3 cellular contexts compared by ENCODE assay signal in the genomic region with DNA sequence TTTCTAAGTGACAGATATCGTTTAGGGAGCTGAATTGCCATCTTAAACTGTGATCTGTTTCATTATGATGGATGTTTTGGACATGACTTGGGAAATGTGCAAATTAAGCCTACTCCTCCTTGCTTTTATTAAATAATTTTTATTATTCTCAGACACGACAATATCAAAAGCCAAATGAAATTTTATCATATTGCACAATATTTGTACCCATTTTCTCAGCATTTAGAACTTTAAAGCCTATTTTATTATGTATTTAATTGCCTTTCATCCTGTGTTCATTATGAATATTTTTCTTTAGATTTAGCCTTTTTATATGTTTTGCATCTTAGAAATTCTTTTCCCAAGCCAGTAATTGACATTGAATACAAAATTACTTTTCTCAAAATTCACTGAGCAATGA.
A peak's percentile ranks its signal among the peaks of the same experiment; 100 is the strongest.
TF ChIP-seq lines count a peak whose summit lies in the region.

No MANE protein-coding gene starts in this region.

TF ChIP-seq in HepG2, 621 proteins besides CTCF, POLR2A, EP300 and RAD21:
- TF ChIP-seq CEBPB (IDR thresholded peaks at IDR 0.05; ENCODE audit: borderline replicate concordance, low read depth, low read length) (peak; percentile 7; the same call in 1 of the 2 replicates), SETDB1 (CRISPR knock-in tag; IDR thresholded peaks at IDR 0.05; ENCODE audit: borderline replicate concordance) (no peak), CCDC6 (CRISPR knock-in tag; IDR thresholded peaks at IDR 0.05) (no peak), TOE1 (CRISPR knock-in tag; IDR thresholded peaks at IDR 0.05) (no peak), ZNF547 (CRISPR knock-in tag; IDR thresholded peaks at IDR 0.05) (no peak), NONO (IDR thresholded peaks at IDR 0.05) (no peak), NONO (CRISPR knock-in tag; conservative IDR thresholded peaks at IDR 0.05) (no peak)
- TF ChIP-seq, protein P1, sequence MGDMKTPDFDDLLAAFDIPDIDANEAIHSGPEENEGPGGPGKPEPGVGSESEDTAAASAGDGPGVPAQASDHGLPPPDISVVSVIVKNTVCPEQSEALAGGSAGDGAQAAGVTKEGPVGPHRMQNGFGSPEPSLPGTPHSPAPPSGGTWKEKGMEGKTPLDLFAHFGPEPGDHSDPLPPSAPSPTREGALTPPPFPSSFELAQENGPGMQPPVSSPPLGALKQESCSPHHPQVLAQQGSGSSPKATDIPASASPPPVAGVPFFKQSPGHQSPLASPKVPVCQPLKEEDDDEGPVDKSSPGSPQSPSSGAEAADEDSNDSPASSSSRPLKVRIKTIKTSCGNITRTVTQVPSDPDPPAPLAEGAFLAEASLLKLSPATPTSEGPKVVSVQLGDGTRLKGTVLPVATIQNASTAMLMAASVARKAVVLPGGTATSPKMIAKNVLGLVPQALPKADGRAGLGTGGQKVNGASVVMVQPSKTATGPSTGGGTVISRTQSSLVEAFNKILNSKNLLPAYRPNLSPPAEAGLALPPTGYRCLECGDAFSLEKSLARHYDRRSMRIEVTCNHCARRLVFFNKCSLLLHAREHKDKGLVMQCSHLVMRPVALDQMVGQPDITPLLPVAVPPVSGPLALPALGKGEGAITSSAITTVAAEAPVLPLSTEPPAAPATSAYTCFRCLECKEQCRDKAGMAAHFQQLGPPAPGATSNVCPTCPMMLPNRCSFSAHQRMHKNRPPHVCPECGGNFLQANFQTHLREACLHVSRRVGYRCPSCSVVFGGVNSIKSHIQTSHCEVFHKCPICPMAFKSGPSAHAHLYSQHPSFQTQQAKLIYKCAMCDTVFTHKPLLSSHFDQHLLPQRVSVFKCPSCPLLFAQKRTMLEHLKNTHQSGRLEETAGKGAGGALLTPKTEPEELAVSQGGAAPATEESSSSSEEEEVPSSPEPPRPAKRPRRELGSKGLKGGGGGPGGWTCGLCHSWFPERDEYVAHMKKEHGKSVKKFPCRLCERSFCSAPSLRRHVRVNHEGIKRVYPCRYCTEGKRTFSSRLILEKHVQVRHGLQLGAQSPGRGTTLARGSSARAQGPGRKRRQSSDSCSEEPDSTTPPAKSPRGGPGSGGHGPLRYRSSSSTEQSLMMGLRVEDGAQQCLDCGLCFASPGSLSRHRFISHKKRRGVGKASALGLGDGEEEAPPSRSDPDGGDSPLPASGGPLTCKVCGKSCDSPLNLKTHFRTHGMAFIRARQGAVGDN (CRISPR knock-in tag; IDR thresholded peaks at IDR 0.05): no peak
- TF ChIP-seq, protein P2, sequence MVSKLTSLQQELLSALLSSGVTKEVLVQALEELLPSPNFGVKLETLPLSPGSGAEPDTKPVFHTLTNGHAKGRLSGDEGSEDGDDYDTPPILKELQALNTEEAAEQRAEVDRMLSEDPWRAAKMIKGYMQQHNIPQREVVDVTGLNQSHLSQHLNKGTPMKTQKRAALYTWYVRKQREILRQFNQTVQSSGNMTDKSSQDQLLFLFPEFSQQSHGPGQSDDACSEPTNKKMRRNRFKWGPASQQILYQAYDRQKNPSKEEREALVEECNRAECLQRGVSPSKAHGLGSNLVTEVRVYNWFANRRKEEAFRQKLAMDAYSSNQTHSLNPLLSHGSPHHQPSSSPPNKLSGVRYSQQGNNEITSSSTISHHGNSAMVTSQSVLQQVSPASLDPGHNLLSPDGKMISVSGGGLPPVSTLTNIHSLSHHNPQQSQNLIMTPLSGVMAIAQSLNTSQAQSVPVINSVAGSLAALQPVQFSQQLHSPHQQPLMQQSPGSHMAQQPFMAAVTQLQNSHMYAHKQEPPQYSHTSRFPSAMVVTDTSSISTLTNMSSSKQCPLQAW (CRISPR knock-in tag; IDR thresholded peaks at IDR 0.05): no peak
- TF ChIP-seq, protein P3, sequence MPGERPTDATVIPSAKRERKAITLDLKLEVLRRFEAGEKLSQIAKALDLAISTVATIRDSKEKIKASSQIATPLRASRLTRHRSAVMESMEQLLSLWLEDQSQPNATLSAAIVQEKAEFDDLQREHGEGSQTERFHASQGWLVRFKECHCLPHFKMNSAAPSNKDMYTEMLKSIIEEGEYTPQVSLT (CRISPR knock-in tag; IDR thresholded peaks at IDR 0.05; ENCODE audit: borderline replicate concordance, low read depth): no peak

TF ChIP-seq in IMR-90, 13 proteins besides CTCF, POLR2A, EP300 and RAD21:
- no peak for TF ChIP-seq MAZ (IDR thresholded peaks at IDR 0.05; ENCODE audit: borderline replicate concordance, low read depth, low read length)
- peak; percentile 32; the same call in 1 of the 2 replicates for TF ChIP-seq CEBPB (IDR thresholded peaks at IDR 0.05; ENCODE audit: low read depth, low read length)
- TF ChIP-seq SMC3 (IDR thresholded peaks at IDR 0.05; ENCODE audit: low read depth, low read length): no peak

TF ChIP-seq in K562, 482 proteins besides CTCF, POLR2A, EP300 and RAD21:
- TF ChIP-seq, protein P4, sequence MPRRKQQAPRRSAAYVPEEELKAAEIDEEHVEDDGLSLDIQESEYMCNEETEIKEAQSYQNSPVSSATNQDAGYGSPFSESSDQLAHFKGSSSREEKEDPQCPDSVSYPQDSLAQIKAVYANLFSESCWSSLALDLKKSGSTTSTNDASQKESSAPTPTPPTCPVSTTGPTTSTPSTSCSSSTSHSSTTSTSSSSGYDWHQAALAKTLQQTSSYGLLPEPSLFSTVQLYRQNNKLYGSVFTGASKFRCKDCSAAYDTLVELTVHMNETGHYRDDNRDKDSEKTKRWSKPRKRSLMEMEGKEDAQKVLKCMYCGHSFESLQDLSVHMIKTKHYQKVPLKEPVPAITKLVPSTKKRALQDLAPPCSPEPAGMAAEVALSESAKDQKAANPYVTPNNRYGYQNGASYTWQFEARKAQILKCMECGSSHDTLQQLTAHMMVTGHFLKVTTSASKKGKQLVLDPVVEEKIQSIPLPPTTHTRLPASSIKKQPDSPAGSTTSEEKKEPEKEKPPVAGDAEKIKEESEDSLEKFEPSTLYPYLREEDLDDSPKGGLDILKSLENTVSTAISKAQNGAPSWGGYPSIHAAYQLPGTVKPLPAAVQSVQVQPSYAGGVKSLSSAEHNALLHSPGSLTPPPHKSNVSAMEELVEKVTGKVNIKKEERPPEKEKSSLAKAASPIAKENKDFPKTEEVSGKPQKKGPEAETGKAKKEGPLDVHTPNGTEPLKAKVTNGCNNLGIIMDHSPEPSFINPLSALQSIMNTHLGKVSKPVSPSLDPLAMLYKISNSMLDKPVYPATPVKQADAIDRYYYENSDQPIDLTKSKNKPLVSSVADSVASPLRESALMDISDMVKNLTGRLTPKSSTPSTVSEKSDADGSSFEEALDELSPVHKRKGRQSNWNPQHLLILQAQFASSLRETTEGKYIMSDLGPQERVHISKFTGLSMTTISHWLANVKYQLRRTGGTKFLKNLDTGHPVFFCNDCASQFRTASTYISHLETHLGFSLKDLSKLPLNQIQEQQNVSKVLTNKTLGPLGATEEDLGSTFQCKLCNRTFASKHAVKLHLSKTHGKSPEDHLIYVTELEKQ (CRISPR knock-in tag; IDR thresholded peaks at IDR 0.05): no peak
- TF ChIP-seq CEBPG (CRISPR knock-in tag; IDR thresholded peaks at IDR 0.05) (no peak), CEBPG (tag; conservative IDR thresholded peaks at IDR 0.05 in 1 of 2, IDR thresholded peaks at IDR 0.05 in 1 of 2) (peak in 1 of 2 experiments; percentile 79; a peak in 2 of 4 replicates), HDAC2 (IDR thresholded peaks at IDR 0.05) (no peak), SPI1 (IDR thresholded peaks at IDR 0.05; ENCODE audit: borderline replicate concordance, low read depth, low read length) (no peak), ZNF780A (CRISPR knock-in tag; IDR thresholded peaks at IDR 0.05) (no peak), ZSCAN32 (CRISPR knock-in tag; IDR thresholded peaks at IDR 0.05) (no peak), CBFA2T3 (IDR thresholded peaks at IDR 0.05) (no peak), CEBPB (tag; IDR thresholded peaks at IDR 0.05) (peak; percentile 75), RBM22 (IDR thresholded peaks at IDR 0.05; ENCODE audit: low read depth, low read length, poor library complexity, severe bottlenecking) (no peak), CSDE1 (IDR thresholded peaks at IDR 0.05) (no peak), GTF2F1 (IDR thresholded peaks at IDR 0.05; ENCODE audit: low read depth, low read length) (no peak), SRSF1 (IDR thresholded peaks at IDR 0.05; ENCODE audit: low read depth, low read length) (no peak)
- TF ChIP-seq, protein P5, sequence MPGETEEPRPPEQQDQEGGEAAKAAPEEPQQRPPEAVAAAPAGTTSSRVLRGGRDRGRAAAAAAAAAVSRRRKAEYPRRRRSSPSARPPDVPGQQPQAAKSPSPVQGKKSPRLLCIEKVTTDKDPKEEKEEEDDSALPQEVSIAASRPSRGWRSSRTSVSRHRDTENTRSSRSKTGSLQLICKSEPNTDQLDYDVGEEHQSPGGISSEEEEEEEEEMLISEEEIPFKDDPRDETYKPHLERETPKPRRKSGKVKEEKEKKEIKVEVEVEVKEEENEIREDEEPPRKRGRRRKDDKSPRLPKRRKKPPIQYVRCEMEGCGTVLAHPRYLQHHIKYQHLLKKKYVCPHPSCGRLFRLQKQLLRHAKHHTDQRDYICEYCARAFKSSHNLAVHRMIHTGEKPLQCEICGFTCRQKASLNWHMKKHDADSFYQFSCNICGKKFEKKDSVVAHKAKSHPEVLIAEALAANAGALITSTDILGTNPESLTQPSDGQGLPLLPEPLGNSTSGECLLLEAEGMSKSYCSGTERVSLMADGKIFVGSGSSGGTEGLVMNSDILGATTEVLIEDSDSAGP (CRISPR knock-in tag; IDR thresholded peaks at IDR 0.05): no peak
- TF ChIP-seq, protein P6, sequence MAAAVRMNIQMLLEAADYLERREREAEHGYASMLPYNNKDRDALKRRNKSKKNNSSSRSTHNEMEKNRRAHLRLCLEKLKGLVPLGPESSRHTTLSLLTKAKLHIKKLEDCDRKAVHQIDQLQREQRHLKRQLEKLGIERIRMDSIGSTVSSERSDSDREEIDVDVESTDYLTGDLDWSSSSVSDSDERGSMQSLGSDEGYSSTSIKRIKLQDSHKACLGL (CRISPR knock-in tag; IDR thresholded peaks at IDR 0.05; ENCODE audit: borderline replicate concordance, poor library complexity, severe bottlenecking): no peak
- TF ChIP-seq, protein P7, sequence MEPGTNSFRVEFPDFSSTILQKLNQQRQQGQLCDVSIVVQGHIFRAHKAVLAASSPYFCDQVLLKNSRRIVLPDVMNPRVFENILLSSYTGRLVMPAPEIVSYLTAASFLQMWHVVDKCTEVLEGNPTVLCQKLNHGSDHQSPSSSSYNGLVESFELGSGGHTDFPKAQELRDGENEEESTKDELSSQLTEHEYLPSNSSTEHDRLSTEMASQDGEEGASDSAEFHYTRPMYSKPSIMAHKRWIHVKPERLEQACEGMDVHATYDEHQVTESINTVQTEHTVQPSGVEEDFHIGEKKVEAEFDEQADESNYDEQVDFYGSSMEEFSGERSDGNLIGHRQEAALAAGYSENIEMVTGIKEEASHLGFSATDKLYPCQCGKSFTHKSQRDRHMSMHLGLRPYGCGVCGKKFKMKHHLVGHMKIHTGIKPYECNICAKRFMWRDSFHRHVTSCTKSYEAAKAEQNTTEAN (CRISPR knock-in tag; IDR thresholded peaks at IDR 0.05): no peak
TF ChIP-seq in K562: peak in this region for 2.
